Comparison of ENCODE assay signal across 8 cellular contexts in genomic region chr6:89829591-89830384, GRCh38. TPM values are rescaled to one million over a fixed set of nuclear protein-coding genes. Genes with fewer than 3 reads are reported as not detected.
DNase-seq lines count a peak whose midpoint lies in the region; ATAC-seq, FAIRE-seq and TF ChIP-seq lines count a peak whose summit lies in the region.

CASP8AP2 (plus strand) TSS chr6:89829880.

- BruUV-seq in OCI-LY7 (replicated peaks; lab: Mats Ljungman, UMichigan), result TSS peak; percentile 74

- POLR2A ChIA-PET in OCI-LY7 (lab: Charles Lee), result interaction anchor here (0.5 to 2.3 kb wide), 15 partner anchors 7 to 468 kb away, joined by 3 to 45 read pairs (median 4); partner anchors contain the start of gene MDN1

- peaks cover 38% of the 10 kb centered on the region for H3K79me2 ChIP-seq in OCI-LY7 (ENCODE audit: insufficient read depth, low read depth, low read length)

- H3K4me1 ChIP-seq in OCI-LY7 (ENCODE audit: insufficient read depth, low read length, poor library complexity, severe bottlenecking), result peaks cover 13% of the 10 kb centered on the region
- peaks cover 9% of the 10 kb centered on the region for H3K4me1 ChIP-seq in mucosa of descending colon (ENCODE audit: low read depth)

- H3K9me3 ChIP-seq in OCI-LY7 (ENCODE audit: low read length), result no peaks in the 10 kb centered on the region
- H3K9me3 ChIP-seq in mucosa of descending colon, result no peaks in the 10 kb centered on the region

- DNase-seq in D721Med (ENCODE audit: insufficient read length, low spot score) (peak; percentile 88), HuH-7.5 (ENCODE audit: low spot score) (peak; percentile 87), OCI-LY7 (ENCODE audit: low spot score) (peak; percentile 99), activated T-cell treated with anti-CD3 and anti-CD28 coated beads for 1 hour (ENCODE audit: low read depth) (peak; percentile 90), epithelial cell of esophagus (ENCODE audit: low read depth) (peak; percentile 100), mucosa of descending colon (peak; percentile 93 to 99 (median 97))
- DNase-seq in stimulated activated CD8-positive, alpha-beta memory T cell treated with anti-CD3 and anti-CD28 coated beads, Interleukin-4, amount 100 ng/mL, for 24 hours (ENCODE audit: low read depth), result peak; percentile 85

- no peaks in the 10 kb centered on the region for H4K20me1 ChIP-seq in OCI-LY7 (ENCODE audit: insufficient read depth, low read length)

- H3K9me2 ChIP-seq in OCI-LY7 (ENCODE audit: insufficient read depth, low read length), result no peaks in the 10 kb centered on the region

- TF ChIP-seq CTCF in D721Med (IDR thresholded peaks at IDR 0.05; ENCODE audit: insufficient read depth, missing control alignments), result no peak
- TF ChIP-seq CTCF in OCI-LY7 (conservative IDR thresholded peaks at IDR 0.05; ENCODE audit: low read length), result no peak
- no peak for TF ChIP-seq CTCF in epithelial cell of esophagus (IDR thresholded peaks at IDR 0.05; ENCODE audit: insufficient read depth, low read depth, low read length, missing control alignments)
- TF ChIP-seq CTCF in mucosa of descending colon (IDR thresholded peaks at IDR 0.05), result no peak

- CTCF ChIA-PET in OCI-LY7 (lab: Charles Lee; ENCODE audit: unreplicated experiment), result interaction anchor here (0.6 to 1.5 kb wide), 5 partner anchors 10 to 467 kb away, joined by 3 to 7 read pairs (median 3); no protein-coding TSS in a partner anchor

- peaks cover 37% of the 10 kb centered on the region for H3K36me3 ChIP-seq in OCI-LY7 (ENCODE audit: insufficient read depth, low read length)
- H3K36me3 ChIP-seq in mucosa of descending colon (ENCODE audit: low read depth), result no peaks in the 10 kb centered on the region

- peak within 1 kb of the TSS; percentile 79 for H3K27ac ChIP-seq in OCI-LY7 (ENCODE audit: low read depth, low read length, poor library complexity, severe bottlenecking)

- ATAC-seq in GM21526 (IDR thresholded peaks at IDR 0.05; ENCODE audit: low FRiP score, unreplicated experiment) (peak; percentile 95), mucosa of descending colon (peak; percentile 98)

- peak; percentile 16 for FAIRE-seq in D721Med (lab: Jason Lieb, UNC)

- H2AFZ ChIP-seq in OCI-LY7 (ENCODE audit: low read length), result peak within 1 kb of the TSS; percentile 88

- intact Hi-C loops in OCI-LY7 (cut with micrococcal nuclease; ENCODE audit: unreplicated experiment), result loop anchor here (5.0 kb wide), 1 partner anchor 468 kb away; the partner anchor contains the start of gene BACH2
- intact Hi-C loops in mucosa of descending colon (cut with DNase I, micrococcal nuclease), result no loop called here

- peak within 1 kb of the TSS; percentile 87 for H3K4me2 ChIP-seq in OCI-LY7 (ENCODE audit: low read length)

- H3K4me3 ChIP-seq in OCI-LY7 (ENCODE audit: low read depth, low read length, poor library complexity, severe bottlenecking) (peak within 1 kb of the TSS; percentile 86), epithelial cell of esophagus (ENCODE audit: low read length) (peak within 1 kb of the TSS; percentile 92), mucosa of descending colon (peak within 1 kb of the TSS; percentile 56)

RNA-seq across cellular contexts. Expression of gene CASP8AP2, which starts in this region (rescaled TPM):
- total RNA-seq in OCI-LY7 (2014; rRNA removed; shearing (Covaris generic)), result 22.6 and 23.7 TPM in 2 replicates
- total RNA-seq in OCI-LY7 (2022) (39.5 and 40.0 TPM in 2 replicates), mucosa of descending colon (10 to 100 TPM; 11.7 to 23.3 (median 15.7) TPM)

Comparison
In these comparisons a context has a peak if more than half of its experiments do, and no peak if none do; other contexts are left out.
1. Peak in every context shown above with its lines: DNase-seq, ATAC-seq, H3K4me3 ChIP-seq and H3K27ac ChIP-seq.